ENCODE assay signal across 1 cellular context in the genomic region with DNA sequence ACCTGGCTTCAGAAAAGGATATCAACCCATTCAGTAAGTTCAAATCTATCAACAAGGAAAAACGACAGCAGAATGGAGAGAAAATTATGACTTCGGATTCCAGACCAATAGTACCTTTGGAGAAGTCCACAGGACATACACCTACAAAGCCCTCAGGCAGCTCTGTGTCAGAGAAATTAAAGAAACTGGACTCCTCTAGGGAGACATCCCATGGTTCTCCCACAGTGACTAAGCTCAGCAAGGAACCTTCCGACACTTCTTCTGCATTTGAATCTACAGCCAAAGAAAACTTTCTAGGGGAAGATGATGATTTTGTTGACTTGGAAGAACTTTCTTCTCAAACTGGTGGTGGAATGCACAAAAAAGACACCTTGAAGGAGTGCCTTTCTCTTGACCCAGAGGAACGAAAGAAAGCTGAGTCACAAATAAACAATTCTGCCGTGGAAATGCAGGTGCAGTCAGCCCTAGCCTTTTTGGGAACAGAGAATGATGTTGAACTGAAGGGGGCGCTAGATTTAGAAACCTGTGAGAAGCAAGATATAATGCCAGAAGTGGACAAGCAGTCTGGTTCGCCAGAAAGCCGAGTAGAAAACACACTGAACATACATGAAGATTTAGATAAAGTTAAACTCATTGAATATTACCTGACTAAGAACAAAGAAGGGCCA.
TF ChIP-seq lines count a peak whose summit lies in the region.

No MANE protein-coding gene starts in this region.

TF ChIP-seq in K562, 482 proteins besides CTCF, POLR2A, EP300 and RAD21 (continued from another document and continues in another):
- TF ChIP-seq, protein P1, sequence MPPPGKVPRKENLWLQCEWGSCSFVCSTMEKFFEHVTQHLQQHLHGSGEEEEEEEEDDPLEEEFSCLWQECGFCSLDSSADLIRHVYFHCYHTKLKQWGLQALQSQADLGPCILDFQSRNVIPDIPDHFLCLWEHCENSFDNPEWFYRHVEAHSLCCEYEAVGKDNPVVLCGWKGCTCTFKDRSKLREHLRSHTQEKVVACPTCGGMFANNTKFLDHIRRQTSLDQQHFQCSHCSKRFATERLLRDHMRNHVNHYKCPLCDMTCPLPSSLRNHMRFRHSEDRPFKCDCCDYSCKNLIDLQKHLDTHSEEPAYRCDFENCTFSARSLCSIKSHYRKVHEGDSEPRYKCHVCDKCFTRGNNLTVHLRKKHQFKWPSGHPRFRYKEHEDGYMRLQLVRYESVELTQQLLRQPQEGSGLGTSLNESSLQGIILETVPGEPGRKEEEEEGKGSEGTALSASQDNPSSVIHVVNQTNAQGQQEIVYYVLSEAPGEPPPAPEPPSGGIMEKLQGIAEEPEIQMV (tag; conservative IDR thresholded peaks at IDR 0.05; ENCODE audit: low read depth), result 0 out of 2 replicates have a peak, but pooled peaks have one; percentile 32
- TF ChIP-seq POLR2B (IDR thresholded peaks at IDR 0.05; ENCODE audit: low read depth, partially characterized antibody) (no peak), ZNF282 (CRISPR knock-in tag; IDR thresholded peaks at IDR 0.05) (no peak), NCOA1 (IDR thresholded peaks at IDR 0.05; ENCODE audit: low read depth) (no peak), SMAD1 (IDR thresholded peaks at IDR 0.05; ENCODE audit: low read depth, low read length, partially characterized antibody) (no peak), RCOR1 (IDR thresholded peaks at IDR 0.05; ENCODE audit: borderline replicate concordance in 1 of 2, low read depth in 2 of 2, low read length in 2 of 2) (0 out of 4 replicates have a peak, but pooled peaks of 1 of the 2 experiments have one; percentile 37), SRSF3 (IDR thresholded peaks at IDR 0.05; ENCODE audit: insufficient read depth, low read length) (no peak), ZNF589 (CRISPR knock-in tag; IDR thresholded peaks at IDR 0.05; ENCODE audit: low read depth) (no peak), CHAMP1 (IDR thresholded peaks at IDR 0.05) (0 out of 2 replicates have a peak, but pooled peaks have one; percentile 11), JUND (IDR thresholded peaks at IDR 0.05; ENCODE audit: borderline replicate concordance, low read depth, low read length) (no peak), JUND (tag; IDR thresholded peaks at IDR 0.05; ENCODE audit: borderline replicate concordance, low read depth, low read length) (peak; percentile 51; the same call in 1 of the 3 replicates), C11orf30 (IDR thresholded peaks at IDR 0.05; ENCODE audit: low read depth) (peak; percentile 71; the same call in 1 of the 2 replicates), SOX6 (IDR thresholded peaks at IDR 0.05) (0 out of 2 replicates have a peak, but pooled peaks have one; percentile 30), TEAD1 (CRISPR knock-in tag; IDR thresholded peaks at IDR 0.05) (no peak), RBBP5 (IDR thresholded peaks at IDR 0.05; ENCODE audit: borderline replicate concordance, insufficient read depth, low read length, poor library complexity, severe bottlenecking) (no peak), NFE2 (IDR thresholded peaks at IDR 0.05; ENCODE audit: low read depth) (peak; percentile 63), GATA2 (CRISPR knock-in tag; IDR thresholded peaks at IDR 0.05) (no peak), DPF2 (IDR thresholded peaks at IDR 0.05) (0 out of 2 replicates have a peak, but pooled peaks have one; percentile 40), IRF9 (tag; IDR thresholded peaks at IDR 0.05) (no peak), CTCFL (IDR thresholded peaks at IDR 0.05; ENCODE audit: borderline replicate concordance, insufficient read depth, low read depth, low read length, poor library complexity, severe bottlenecking) (peak; percentile 11), CBFA2T3 (IDR thresholded peaks at IDR 0.05) (no peak), SMC3 (conservative IDR thresholded peaks at IDR 0.05; ENCODE audit: insufficient read depth, low read depth, low read length) (peak; percentile 25; the same call in 1 of the 2 replicates), EGR1 (conservative IDR thresholded peaks at IDR 0.05) (no peak), CHD2 (IDR thresholded peaks at IDR 0.05; ENCODE audit: low read depth, low read length) (no peak), LCOR (CRISPR knock-in tag; IDR thresholded peaks at IDR 0.05) (peak; percentile 56; the same call in 1 of the 2 replicates), ZMIZ1 (IDR thresholded peaks at IDR 0.05; ENCODE audit: low read depth in 2 of 2, low read length in 2 of 2) (no peak), SRF (CRISPR knock-in tag; IDR thresholded peaks at IDR 0.05) (no peak), ZEB2 (IDR thresholded peaks at IDR 0.05) (peak; percentile 50; the same call in 1 of the 2 replicates), SMAD3 (CRISPR knock-in tag; conservative IDR thresholded peaks at IDR 0.05) (no peak)
- TF ChIP-seq, protein P2, sequence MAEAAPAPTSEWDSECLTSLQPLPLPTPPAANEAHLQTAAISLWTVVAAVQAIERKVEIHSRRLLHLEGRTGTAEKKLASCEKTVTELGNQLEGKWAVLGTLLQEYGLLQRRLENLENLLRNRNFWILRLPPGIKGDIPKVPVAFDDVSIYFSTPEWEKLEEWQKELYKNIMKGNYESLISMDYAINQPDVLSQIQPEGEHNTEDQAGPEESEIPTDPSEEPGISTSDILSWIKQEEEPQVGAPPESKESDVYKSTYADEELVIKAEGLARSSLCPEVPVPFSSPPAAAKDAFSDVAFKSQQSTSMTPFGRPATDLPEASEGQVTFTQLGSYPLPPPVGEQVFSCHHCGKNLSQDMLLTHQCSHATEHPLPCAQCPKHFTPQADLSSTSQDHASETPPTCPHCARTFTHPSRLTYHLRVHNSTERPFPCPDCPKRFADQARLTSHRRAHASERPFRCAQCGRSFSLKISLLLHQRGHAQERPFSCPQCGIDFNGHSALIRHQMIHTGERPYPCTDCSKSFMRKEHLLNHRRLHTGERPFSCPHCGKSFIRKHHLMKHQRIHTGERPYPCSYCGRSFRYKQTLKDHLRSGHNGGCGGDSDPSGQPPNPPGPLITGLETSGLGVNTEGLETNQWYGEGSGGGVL (CRISPR knock-in tag; IDR thresholded peaks at IDR 0.05), result no peak
- TF ChIP-seq, protein P3, sequence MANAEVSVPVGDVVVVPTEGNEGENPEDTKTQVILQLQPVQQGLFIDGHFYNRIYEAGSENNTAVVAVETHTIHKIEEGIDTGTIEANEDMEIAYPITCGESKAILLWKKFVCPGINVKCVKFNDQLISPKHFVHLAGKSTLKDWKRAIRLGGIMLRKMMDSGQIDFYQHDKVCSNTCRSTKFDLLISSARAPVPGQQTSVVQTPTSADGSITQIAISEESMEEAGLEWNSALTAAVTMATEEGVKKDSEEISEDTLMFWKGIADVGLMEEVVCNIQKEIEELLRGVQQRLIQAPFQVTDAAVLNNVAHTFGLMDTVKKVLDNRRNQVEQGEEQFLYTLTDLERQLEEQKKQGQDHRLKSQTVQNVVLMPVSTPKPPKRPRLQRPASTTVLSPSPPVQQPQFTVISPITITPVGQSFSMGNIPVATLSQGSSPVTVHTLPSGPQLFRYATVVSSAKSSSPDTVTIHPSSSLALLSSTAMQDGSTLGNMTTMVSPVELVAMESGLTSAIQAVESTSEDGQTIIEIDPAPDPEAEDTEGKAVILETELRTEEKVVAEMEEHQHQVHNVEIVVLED (CRISPR knock-in tag; IDR thresholded peaks at IDR 0.05), result no peak
- TF ChIP-seq, protein P4, sequence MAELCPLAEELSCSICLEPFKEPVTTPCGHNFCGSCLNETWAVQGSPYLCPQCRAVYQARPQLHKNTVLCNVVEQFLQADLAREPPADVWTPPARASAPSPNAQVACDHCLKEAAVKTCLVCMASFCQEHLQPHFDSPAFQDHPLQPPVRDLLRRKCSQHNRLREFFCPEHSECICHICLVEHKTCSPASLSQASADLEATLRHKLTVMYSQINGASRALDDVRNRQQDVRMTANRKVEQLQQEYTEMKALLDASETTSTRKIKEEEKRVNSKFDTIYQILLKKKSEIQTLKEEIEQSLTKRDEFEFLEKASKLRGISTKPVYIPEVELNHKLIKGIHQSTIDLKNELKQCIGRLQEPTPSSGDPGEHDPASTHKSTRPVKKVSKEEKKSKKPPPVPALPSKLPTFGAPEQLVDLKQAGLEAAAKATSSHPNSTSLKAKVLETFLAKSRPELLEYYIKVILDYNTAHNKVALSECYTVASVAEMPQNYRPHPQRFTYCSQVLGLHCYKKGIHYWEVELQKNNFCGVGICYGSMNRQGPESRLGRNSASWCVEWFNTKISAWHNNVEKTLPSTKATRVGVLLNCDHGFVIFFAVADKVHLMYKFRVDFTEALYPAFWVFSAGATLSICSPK (IDR thresholded peaks at IDR 0.05; ENCODE audit: borderline replicate concordance), result no peak
- TF ChIP-seq, protein P5, sequence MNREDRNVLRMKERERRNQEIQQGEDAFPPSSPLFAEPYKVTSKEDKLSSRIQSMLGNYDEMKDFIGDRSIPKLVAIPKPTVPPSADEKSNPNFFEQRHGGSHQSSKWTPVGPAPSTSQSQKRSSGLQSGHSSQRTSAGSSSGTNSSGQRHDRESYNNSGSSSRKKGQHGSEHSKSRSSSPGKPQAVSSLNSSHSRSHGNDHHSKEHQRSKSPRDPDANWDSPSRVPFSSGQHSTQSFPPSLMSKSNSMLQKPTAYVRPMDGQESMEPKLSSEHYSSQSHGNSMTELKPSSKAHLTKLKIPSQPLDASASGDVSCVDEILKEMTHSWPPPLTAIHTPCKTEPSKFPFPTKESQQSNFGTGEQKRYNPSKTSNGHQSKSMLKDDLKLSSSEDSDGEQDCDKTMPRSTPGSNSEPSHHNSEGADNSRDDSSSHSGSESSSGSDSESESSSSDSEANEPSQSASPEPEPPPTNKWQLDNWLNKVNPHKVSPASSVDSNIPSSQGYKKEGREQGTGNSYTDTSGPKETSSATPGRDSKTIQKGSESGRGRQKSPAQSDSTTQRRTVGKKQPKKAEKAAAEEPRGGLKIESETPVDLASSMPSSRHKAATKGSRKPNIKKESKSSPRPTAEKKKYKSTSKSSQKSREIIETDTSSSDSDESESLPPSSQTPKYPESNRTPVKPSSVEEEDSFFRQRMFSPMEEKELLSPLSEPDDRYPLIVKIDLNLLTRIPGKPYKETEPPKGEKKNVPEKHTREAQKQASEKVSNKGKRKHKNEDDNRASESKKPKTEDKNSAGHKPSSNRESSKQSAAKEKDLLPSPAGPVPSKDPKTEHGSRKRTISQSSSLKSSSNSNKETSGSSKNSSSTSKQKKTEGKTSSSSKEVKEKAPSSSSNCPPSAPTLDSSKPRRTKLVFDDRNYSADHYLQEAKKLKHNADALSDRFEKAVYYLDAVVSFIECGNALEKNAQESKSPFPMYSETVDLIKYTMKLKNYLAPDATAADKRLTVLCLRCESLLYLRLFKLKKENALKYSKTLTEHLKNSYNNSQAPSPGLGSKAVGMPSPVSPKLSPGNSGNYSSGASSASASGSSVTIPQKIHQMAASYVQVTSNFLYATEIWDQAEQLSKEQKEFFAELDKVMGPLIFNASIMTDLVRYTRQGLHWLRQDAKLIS (CRISPR knock-in tag; IDR thresholded peaks at IDR 0.05), result no peak
